In genomic region chr21:41326414-41327080, GRCh38 we compare ENCODE assay signal across 21 cellular contexts. TPM values are rescaled to one million over a fixed set of nuclear protein-coding genes. Genes with fewer than 3 reads are reported as not detected.
DNase-seq lines count a peak whose midpoint lies in the region; ATAC-seq, FAIRE-seq and TF ChIP-seq lines count a peak whose summit lies in the region.
"Had no signal": no experiment of that assay in that cellular context is flagged by ENCODE, and none has a peak within 500 bp of the region (broad histone marks: within the 10 kb centered on the region; RNA-seq: fewer than 3 reads in every experiment).

No MANE protein-coding gene starts in this region.

- H3K4me3 ChIP-seq in kidney (ENCODE audit: low read length in 2 of 2) (no peak overlapping the region), mucosa of stomach (ENCODE audit: low read length) (no peak overlapping the region)
- H3K4me3 ChIP-seq: K562, SK-N-MC had no signal

- no peaks in the 10 kb centered on the region for H3K27me3 ChIP-seq in mucosa of stomach (ENCODE audit: control insufficient read depth, insufficient read depth, low read length)

- no peak overlapping the region for H3K27ac ChIP-seq in kidney (ENCODE audit: low read depth in 2 of 2, low read length in 2 of 2)
- H3K27ac ChIP-seq: SK-N-MC had no signal

- H3K27me3 Mint-ChIP-seq in activated CD4-positive, alpha-beta T cell treated with anti-CD3 and anti-CD28 coated beads for 36 hours = peaks cover 2% of the 10 kb centered on the region
- H3K27me3 Mint-ChIP-seq: B cell; CD4-positive, alpha-beta T cell had no signal

- intact Hi-C loops in activated CD4-positive, alpha-beta T cell treated with anti-CD3 and anti-CD28 coated beads for 36 hours (cut with DNase I, micrococcal nuclease) = no loop called here
- intact Hi-C loops in kidney (cut with DNase I) = no loop called here

- H3K36me3 ChIP-seq in kidney (ENCODE audit: control insufficient read depth in 1 of 2, insufficient read depth in 2 of 2, low read length in 2 of 2) (no peaks in the 10 kb centered on the region), mucosa of stomach (ENCODE audit: control insufficient read depth, insufficient read depth, low read length) (peaks cover 7% of the 10 kb centered on the region)

- ATAC-seq in activated CD4-positive, alpha-beta T cell treated with anti-CD3 and anti-CD28 coated beads for 36 hours = peak; percentile 16
- ATAC-seq in GM21529 (IDR thresholded peaks at IDR 0.05; ENCODE audit: unreplicated experiment) (no peak), GM18867 (IDR thresholded peaks at IDR 0.05; ENCODE audit: unreplicated experiment) (no peak)
- ATAC-seq: K562 had no signal

- H3K9me3 ChIP-seq in kidney (ENCODE audit: control insufficient read depth in 1 of 2, low read length in 2 of 2) = no peaks in the 10 kb centered on the region
- no peaks in the 10 kb centered on the region for H3K9me3 ChIP-seq in mucosa of stomach (ENCODE audit: control insufficient read depth, low read length)
- H3K9me3 ChIP-seq: Caco-2 had no signal

- no peak for DNase-seq in activated CD4-positive, alpha-beta T cell treated with anti-CD3 and anti-CD28 coated beads for 36 hours
- no peak for DNase-seq in activated CD4-positive, alpha-beta T cell treated with anti-CD3 and anti-CD28 coated beads, Interleukin-2, amount 50 U/mL, for 1 hour
- DNase-seq in kidney = peak; percentile 73
- DNase-seq in GF-D8 (lab: John Stamatoyannopoulos, UW) = no peak
- DNase-seq: Caco-2; CD4-positive, alpha-beta T cell; DMS153; NCI-H1694 treated with DMSO at 0.1 percent for 48 hours; NCI-H345; NCI-H524 treated with DMSO at 0.1 percent for 48 hours; Right ventricle myocardium superior had no signal

- no peak for TF ChIP-seq CTCF in kidney (IDR thresholded peaks at IDR 0.05; ENCODE audit: borderline replicate concordance, extremely low read depth, insufficient read depth)

- no peaks in the 10 kb centered on the region for H3K9me3 Mint-ChIP-seq in activated CD4-positive, alpha-beta T cell treated with anti-CD3 and anti-CD28 coated beads for 36 hours (ENCODE audit: low read depth)
- H3K9me3 Mint-ChIP-seq: CD4-positive, alpha-beta T cell had no signal

- POLR2A ChIA-PET in activated CD4-positive, alpha-beta T cell treated with anti-CD3 and anti-CD28 coated beads for 36 hours (lab: Charles Lee) = no interaction called here

- CTCF ChIA-PET in activated CD4-positive, alpha-beta T cell treated with anti-CD3 and anti-CD28 coated beads for 36 hours (lab: Charles Lee) = interaction anchor here (1.0 kb wide), 1 partner anchor 134 kb away, joined by 3 read pairs; no protein-coding TSS in a partner anchor

- FAIRE-seq in kidney (lab: Jason Lieb, UNC) = no peak
- FAIRE-seq: GM12891, H1, K562, RCC 7860 had no signal

- no peak overlapping the region for H3K4me3 Mint-ChIP-seq in activated CD4-positive, alpha-beta T cell treated with anti-CD3 and anti-CD28 coated beads for 36 hours
- H3K4me3 Mint-ChIP-seq: B cell; CD4-positive, alpha-beta T cell had no signal

- H3K36me3 Mint-ChIP-seq in activated CD4-positive, alpha-beta T cell treated with anti-CD3 and anti-CD28 coated beads for 36 hours (ENCODE audit: low read depth) = no peaks in the 10 kb centered on the region

- H3K4me1 ChIP-seq in kidney (ENCODE audit: control insufficient read depth in 1 of 2, insufficient read depth in 1 of 2, low read depth in 1 of 2, low read length in 2 of 2) (no peaks in the 10 kb centered on the region), mucosa of stomach (ENCODE audit: control insufficient read depth, insufficient read depth, low read length) (peaks cover 57% of the 10 kb centered on the region)

- no peak overlapping the region for H3K9ac ChIP-seq in kidney (ENCODE audit: low read length in 2 of 2)
- peak overlapping the region; percentile 5 for H3K9ac ChIP-seq in mucosa of stomach (ENCODE audit: low read length)

- no peak overlapping the region for H3K27ac Mint-ChIP-seq in activated CD4-positive, alpha-beta T cell treated with anti-CD3 and anti-CD28 coated beads for 36 hours
- H3K27ac Mint-ChIP-seq: B cell; CD4-positive, alpha-beta T cell had no signal

- peaks cover 3% of the 10 kb centered on the region for H3K4me1 Mint-ChIP-seq in activated CD4-positive, alpha-beta T cell treated with anti-CD3 and anti-CD28 coated beads for 36 hours

RNA-seq across cellular contexts. Expression of gene FAM3B, which starts 9.9 kb away (rescaled TPM):
- not detected for total RNA-seq in activated CD4-positive, alpha-beta T cell treated with anti-CD3 and anti-CD28 coated beads for 36 hours
- total RNA-seq in kidney = 19.4 TPM
- 44.4 TPM for polyA plus RNA-seq in kidney (ENCODE audit: insufficient read depth, low read depth, low replicate concordance)
- total RNA-seq: A172; B cell; CD4-positive, alpha-beta T cell; Right ventricle myocardium superior had no signal

RNA-seq across cellular contexts. Expression of gene MX2, which starts 35.3 kb away (rescaled TPM):
- total RNA-seq in activated CD4-positive, alpha-beta T cell treated with anti-CD3 and anti-CD28 coated beads for 36 hours = 10 to 100 TPM; 30.7 to 40.4 TPM
- 11.7 TPM for total RNA-seq in kidney
- 4.3 TPM for polyA plus RNA-seq in kidney (ENCODE audit: insufficient read depth, low read depth, low replicate concordance)

Comparison
In these comparisons a context has a peak if more than half of its experiments do, and no peak if none do; other contexts are left out.
1. RNA of gene FAM3B, which starts 9.9 kb away (total RNA-seq): 19.4 TPM in kidney (single experiment); not detected in activated CD4-positive, alpha-beta T cell treated with anti-CD3 and anti-CD28 coated beads for 36 hours; every median in the first group is over 10 times any median in the second.